In the genomic region with DNA sequence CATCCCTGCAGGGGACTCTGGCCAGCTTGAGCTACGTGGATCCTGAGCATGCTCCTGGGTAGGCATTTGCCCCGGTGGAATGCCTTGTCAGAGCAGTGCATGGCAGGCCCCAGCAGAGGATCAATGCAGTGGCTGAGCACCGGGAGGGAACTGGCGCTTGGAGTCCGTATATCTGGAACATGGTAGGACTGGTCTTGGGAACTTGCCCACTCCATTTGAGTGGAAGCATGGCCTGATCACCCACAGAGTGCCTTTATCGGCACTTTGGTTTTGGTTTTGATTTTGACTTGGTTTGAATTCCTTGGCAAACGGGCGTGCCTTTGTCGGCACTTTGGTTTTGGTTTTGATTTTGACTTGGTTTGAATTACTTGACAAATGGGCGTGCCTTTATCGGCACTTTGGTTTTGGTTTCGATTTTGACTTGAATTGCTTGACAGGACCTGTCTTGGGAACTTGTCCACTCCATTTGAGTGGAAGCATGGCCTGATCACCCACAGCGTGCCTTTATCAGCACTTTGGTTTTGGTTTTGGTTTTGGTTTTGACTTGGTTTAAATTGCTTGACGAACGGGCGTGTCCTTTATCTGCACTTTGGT, we compare ENCODE assay signal across 1 cellular context.
TF ChIP-seq lines count a peak whose summit lies in the region.

No MANE protein-coding gene starts in this region.

TF ChIP-seq in GM12878, 131 proteins besides CTCF, POLR2A, EP300 and RAD21:
- TF ChIP-seq, protein P1, sequence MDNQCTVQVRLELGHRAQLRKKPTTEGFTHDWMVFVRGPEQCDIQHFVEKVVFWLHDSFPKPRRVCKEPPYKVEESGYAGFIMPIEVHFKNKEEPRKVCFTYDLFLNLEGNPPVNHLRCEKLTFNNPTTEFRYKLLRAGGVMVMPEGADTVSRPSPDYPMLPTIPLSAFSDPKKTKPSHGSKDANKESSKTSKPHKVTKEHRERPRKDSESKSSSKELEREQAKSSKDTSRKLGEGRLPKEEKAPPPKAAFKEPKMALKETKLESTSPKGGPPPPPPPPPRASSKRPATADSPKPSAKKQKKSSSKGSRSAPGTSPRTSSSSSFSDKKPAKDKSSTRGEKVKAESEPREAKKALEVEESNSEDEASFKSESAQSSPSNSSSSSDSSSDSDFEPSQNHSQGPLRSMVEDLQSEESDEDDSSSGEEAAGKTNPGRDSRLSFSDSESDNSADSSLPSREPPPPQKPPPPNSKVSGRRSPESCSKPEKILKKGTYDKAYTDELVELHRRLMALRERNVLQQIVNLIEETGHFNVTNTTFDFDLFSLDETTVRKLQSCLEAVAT (IDR thresholded peaks at IDR 0.05): peak; percentile 91
- TF ChIP-seq, protein P2, sequence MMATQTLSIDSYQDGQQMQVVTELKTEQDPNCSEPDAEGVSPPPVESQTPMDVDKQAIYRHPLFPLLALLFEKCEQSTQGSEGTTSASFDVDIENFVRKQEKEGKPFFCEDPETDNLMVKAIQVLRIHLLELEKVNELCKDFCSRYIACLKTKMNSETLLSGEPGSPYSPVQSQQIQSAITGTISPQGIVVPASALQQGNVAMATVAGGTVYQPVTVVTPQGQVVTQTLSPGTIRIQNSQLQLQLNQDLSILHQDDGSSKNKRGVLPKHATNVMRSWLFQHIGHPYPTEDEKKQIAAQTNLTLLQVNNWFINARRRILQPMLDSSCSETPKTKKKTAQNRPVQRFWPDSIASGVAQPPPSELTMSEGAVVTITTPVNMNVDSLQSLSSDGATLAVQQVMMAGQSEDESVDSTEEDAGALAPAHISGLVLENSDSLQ (IDR thresholded peaks at IDR 0.05): peak; percentile 61; the same call in 1 of the 2 replicates
- TF ChIP-seq RUNX3 (IDR thresholded peaks at IDR 0.05; ENCODE audit: low read length): peak; percentile 45
- 0 out of 2 replicates have a peak, but pooled peaks have one; percentile 5 for TF ChIP-seq IRF4 (IDR thresholded peaks at IDR 0.05; ENCODE audit: low read depth, low read length)
- TF ChIP-seq HDGF (IDR thresholded peaks at IDR 0.05): 0 out of 2 replicates have a peak, but pooled peaks have one; percentile 41
